In genomic region chr2:182867411-182868048, GRCh38 we compare ENCODE assay signal across 1 cellular context.
TF ChIP-seq lines count a peak whose summit lies in the region.

No MANE protein-coding gene starts in this region.

TF ChIP-seq in SK-N-SH treated with all-trans-retinoic acid at 6 μM for 48 hours, 23 proteins besides CTCF, POLR2A, EP300 and RAD21 (continued from another document):
- TF ChIP-seq, protein P1, sequence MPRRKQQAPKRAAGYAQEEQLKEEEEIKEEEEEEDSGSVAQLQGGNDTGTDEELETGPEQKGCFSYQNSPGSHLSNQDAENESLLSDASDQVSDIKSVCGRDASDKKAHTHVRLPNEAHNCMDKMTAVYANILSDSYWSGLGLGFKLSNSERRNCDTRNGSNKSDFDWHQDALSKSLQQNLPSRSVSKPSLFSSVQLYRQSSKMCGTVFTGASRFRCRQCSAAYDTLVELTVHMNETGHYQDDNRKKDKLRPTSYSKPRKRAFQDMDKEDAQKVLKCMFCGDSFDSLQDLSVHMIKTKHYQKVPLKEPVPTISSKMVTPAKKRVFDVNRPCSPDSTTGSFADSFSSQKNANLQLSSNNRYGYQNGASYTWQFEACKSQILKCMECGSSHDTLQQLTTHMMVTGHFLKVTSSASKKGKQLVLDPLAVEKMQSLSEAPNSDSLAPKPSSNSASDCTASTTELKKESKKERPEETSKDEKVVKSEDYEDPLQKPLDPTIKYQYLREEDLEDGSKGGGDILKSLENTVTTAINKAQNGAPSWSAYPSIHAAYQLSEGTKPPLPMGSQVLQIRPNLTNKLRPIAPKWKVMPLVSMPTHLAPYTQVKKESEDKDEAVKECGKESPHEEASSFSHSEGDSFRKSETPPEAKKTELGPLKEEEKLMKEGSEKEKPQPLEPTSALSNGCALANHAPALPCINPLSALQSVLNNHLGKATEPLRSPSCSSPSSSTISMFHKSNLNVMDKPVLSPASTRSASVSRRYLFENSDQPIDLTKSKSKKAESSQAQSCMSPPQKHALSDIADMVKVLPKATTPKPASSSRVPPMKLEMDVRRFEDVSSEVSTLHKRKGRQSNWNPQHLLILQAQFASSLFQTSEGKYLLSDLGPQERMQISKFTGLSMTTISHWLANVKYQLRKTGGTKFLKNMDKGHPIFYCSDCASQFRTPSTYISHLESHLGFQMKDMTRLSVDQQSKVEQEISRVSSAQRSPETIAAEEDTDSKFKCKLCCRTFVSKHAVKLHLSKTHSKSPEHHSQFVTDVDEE (CRISPR knock-in tag; IDR thresholded peaks at IDR 0.05), result no peak
- TF ChIP-seq, protein P2, sequence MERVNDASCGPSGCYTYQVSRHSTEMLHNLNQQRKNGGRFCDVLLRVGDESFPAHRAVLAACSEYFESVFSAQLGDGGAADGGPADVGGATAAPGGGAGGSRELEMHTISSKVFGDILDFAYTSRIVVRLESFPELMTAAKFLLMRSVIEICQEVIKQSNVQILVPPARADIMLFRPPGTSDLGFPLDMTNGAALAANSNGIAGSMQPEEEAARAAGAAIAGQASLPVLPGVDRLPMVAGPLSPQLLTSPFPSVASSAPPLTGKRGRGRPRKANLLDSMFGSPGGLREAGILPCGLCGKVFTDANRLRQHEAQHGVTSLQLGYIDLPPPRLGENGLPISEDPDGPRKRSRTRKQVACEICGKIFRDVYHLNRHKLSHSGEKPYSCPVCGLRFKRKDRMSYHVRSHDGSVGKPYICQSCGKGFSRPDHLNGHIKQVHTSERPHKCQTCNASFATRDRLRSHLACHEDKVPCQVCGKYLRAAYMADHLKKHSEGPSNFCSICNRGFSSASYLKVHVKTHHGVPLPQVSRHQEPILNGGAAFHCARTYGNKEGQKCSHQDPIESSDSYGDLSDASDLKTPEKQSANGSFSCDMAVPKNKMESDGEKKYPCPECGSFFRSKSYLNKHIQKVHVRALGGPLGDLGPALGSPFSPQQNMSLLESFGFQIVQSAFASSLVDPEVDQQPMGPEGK (CRISPR knock-in tag; IDR thresholded peaks at IDR 0.05; ENCODE audit: borderline replicate concordance), result no peak
- TF ChIP-seq ZC3H10 (CRISPR knock-in tag; IDR thresholded peaks at IDR 0.05) (no peak), PPARA (CRISPR knock-in tag; IDR thresholded peaks at IDR 0.05; ENCODE audit: borderline replicate concordance) (no peak), RARB (CRISPR knock-in tag; IDR thresholded peaks at IDR 0.05) (no peak), ESRRG (CRISPR knock-in tag; IDR thresholded peaks at IDR 0.05) (no peak), ZFP30 (CRISPR knock-in tag; IDR thresholded peaks at IDR 0.05) (no peak), SNAI2 (CRISPR knock-in tag; IDR thresholded peaks at IDR 0.05) (no peak), ZNF70 (CRISPR knock-in tag; IDR thresholded peaks at IDR 0.05) (no peak), CSDC2 (CRISPR knock-in tag; IDR thresholded peaks at IDR 0.05) (no peak), ZFP3 (CRISPR knock-in tag; IDR thresholded peaks at IDR 0.05) (no peak), ZNF565 (CRISPR knock-in tag; conservative IDR thresholded peaks at IDR 0.05; ENCODE audit: low read depth) (no peak), ZNF8 (CRISPR knock-in tag; IDR thresholded peaks at IDR 0.05) (no peak), GLIS3 (CRISPR knock-in tag; IDR thresholded peaks at IDR 0.05) (no peak)
- TF ChIP-seq, protein P3, sequence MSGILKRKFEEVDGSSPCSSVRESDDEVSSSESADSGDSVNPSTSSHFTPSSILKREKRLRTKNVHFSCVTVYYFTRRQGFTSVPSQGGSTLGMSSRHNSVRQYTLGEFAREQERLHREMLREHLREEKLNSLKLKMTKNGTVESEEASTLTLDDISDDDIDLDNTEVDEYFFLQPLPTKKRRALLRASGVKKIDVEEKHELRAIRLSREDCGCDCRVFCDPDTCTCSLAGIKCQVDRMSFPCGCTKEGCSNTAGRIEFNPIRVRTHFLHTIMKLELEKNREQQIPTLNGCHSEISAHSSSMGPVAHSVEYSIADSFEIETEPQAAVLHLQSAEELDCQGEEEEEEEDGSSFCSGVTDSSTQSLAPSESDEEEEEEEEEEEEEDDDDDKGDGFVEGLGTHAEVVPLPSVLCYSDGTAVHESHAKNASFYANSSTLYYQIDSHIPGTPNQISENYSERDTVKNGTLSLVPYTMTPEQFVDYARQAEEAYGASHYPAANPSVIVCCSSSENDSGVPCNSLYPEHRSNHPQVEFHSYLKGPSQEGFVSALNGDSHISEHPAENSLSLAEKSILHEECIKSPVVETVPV (CRISPR knock-in tag; IDR thresholded peaks at IDR 0.05), result no peak
